In genomic region chr2:226074391-226074790, GRCh38 we compare ENCODE assay signal across 1 cellular context.
TF ChIP-seq lines count a peak whose summit lies in the region.

No MANE protein-coding gene starts in this region.

TF ChIP-seq in IMR-90, 13 proteins besides CTCF, POLR2A, EP300 and RAD21 (continued from another document):
- TF ChIP-seq CEBPB (IDR thresholded peaks at IDR 0.05; ENCODE audit: low read depth, low read length), result no peak
- no peak for TF ChIP-seq FOS (IDR thresholded peaks at IDR 0.05; ENCODE audit: low read depth, low read length)
- TF ChIP-seq MAFK (IDR thresholded peaks at IDR 0.05; ENCODE audit: low read depth, low read length), result no peak
- TF ChIP-seq USF2 (IDR thresholded peaks at IDR 0.05; ENCODE audit: low read depth, low read length), result no peak
- no peak for TF ChIP-seq MXI1 (IDR thresholded peaks at IDR 0.05; ENCODE audit: borderline replicate concordance, low read depth, low read length)
